8 cellular contexts compared by ENCODE assay signal in genomic region chr11:72741849-72742521, GRCh38. TPM values are rescaled to one million over a fixed set of nuclear protein-coding genes. Genes with fewer than 3 reads are reported as not detected.
DNase-seq lines count a peak whose midpoint lies in the region; ATAC-seq and TF ChIP-seq lines count a peak whose summit lies in the region.

No MANE protein-coding gene starts in this region.

- H3K9me2 ChIP-seq in OCI-LY7 (ENCODE audit: insufficient read depth, low read length): no peaks in the 10 kb centered on the region

- H3K4me3 ChIP-seq in HEK293 (ENCODE audit: low read depth, low read length): no peak overlapping the region
- no peak overlapping the region for H3K4me3 ChIP-seq in OCI-LY7 (ENCODE audit: low read depth, low read length, poor library complexity, severe bottlenecking)
- no peak overlapping the region for H3K4me3 ChIP-seq in fibroblast of villous mesenchyme (ENCODE audit: low read depth, low read length)
- H3K4me3 ChIP-seq in HAP-1: no peak overlapping the region

- H3K27ac Mint-ChIP-seq in progenitor cell of endocrine pancreas: peak overlapping the region; percentile 42

- no peak overlapping the region for H3K4me3 Mint-ChIP-seq in progenitor cell of endocrine pancreas (ENCODE audit: low read depth)

- no peak overlapping the region for H3K27ac ChIP-seq in HEK293 (ENCODE audit: extremely low read depth, low read depth, low read length)
- peak overlapping the region; percentile 63 for H3K27ac ChIP-seq in OCI-LY7 (ENCODE audit: low read depth, low read length, poor library complexity, severe bottlenecking)

- H3K9me3 ChIP-seq in HEK293 (ENCODE audit: control insufficient read depth, insufficient read depth, low read depth, low read length) (no peaks in the 10 kb centered on the region), OCI-LY7 (ENCODE audit: low read length) (no peaks in the 10 kb centered on the region), HAP-1 (no peaks in the 10 kb centered on the region)

- no peak for ATAC-seq in esophagus mucosa

- POLR2A ChIA-PET in HEK293 (lab: Yijun Ruan, JAX) (no interaction called here), OCI-LY7 (lab: Charles Lee) (interaction anchor here (1.5 kb wide), 1 partner anchor 52 kb away, joined by 8 read pairs; the partner anchor contains the start of gene STARD10)

- DNase-seq in OCI-LY7 (ENCODE audit: low spot score): no peak
- peak; percentile 71 for DNase-seq in fibroblast of villous mesenchyme (ENCODE audit: low read depth)
- no peak for DNase-seq in progenitor cell of endocrine pancreas (ENCODE audit: low spot score, unreplicated experiment)
- no peak for DNase-seq in HK-2 (ENCODE audit: unreplicated experiment)
- DNase-seq in HAP-1 (ENCODE audit: low spot score in 2 of 2): no peak
- DNase-seq in DMS53 treated with DMSO at 0.1 percent for 48 hours (lab: John Stamatoyannopoulos, UW; ENCODE audit: unreplicated experiment): no peak

- CTCF ChIA-PET in HEK293 (lab: Yijun Ruan, JAX): no interaction called here
- CTCF ChIA-PET in OCI-LY7 (lab: Charles Lee; ENCODE audit: unreplicated experiment): interaction anchor here (0.6 to 0.9 kb wide), 2 partner anchors 10 to 14 kb away, joined by 3 read pairs; no protein-coding TSS in a partner anchor

- H3K4me1 ChIP-seq in HEK293 (ENCODE audit: control insufficient read depth, insufficient read depth, low read length) (no peaks in the 10 kb centered on the region), OCI-LY7 (ENCODE audit: insufficient read depth, low read length, poor library complexity, severe bottlenecking) (peaks cover 80% of the 10 kb centered on the region), HAP-1 (no peaks in the 10 kb centered on the region)

- H3K27me3 Mint-ChIP-seq in progenitor cell of endocrine pancreas: no peaks in the 10 kb centered on the region

- BruUV-seq in OCI-LY7 (replicated peaks; lab: Mats Ljungman, UMichigan): no TSS peak

- no peak overlapping the region for H2AFZ ChIP-seq in OCI-LY7 (ENCODE audit: low read length)

- H3K79me2 ChIP-seq in OCI-LY7 (ENCODE audit: insufficient read depth, low read depth, low read length): peaks cover 13% of the 10 kb centered on the region; the same call in 1 of the 2 replicates

- H3K36me3 Mint-ChIP-seq in progenitor cell of endocrine pancreas (ENCODE audit: insufficient read depth): peaks cover 8% of the 10 kb centered on the region

- intact Hi-C loops in OCI-LY7 (cut with micrococcal nuclease; ENCODE audit: unreplicated experiment): no loop called here

- in situ Hi-C loops in HAP-1 (cut with MboI; ENCODE audit: low sequenced_read_pairs): no loop called here

- TF ChIP-seq CTCF in HEK293 (tag by site-specific recombination; IDR thresholded peaks at IDR 0.05): no peak
- TF ChIP-seq CTCF in OCI-LY7 (conservative IDR thresholded peaks at IDR 0.05; ENCODE audit: low read length): no peak
- no peak for TF ChIP-seq CTCF in fibroblast of villous mesenchyme (IDR thresholded peaks at IDR 0.05; ENCODE audit: insufficient read depth, low read depth, low read length)
- no peak for TF ChIP-seq CTCF in progenitor cell of endocrine pancreas (IDR thresholded peaks at IDR 0.05; ENCODE audit: unreplicated experiment)

- peaks cover 23% of the 10 kb centered on the region for H3K4me1 Mint-ChIP-seq in progenitor cell of endocrine pancreas (ENCODE audit: low read depth)

- H3K27me3 ChIP-seq in HAP-1 (ENCODE audit: low read depth): no peaks in the 10 kb centered on the region

- no peaks in the 10 kb centered on the region for H3K36me3 ChIP-seq in HEK293 (ENCODE audit: control insufficient read depth in 2 of 2, insufficient read depth in 1 of 2, low read length in 2 of 2)
- H3K36me3 ChIP-seq in OCI-LY7 (ENCODE audit: insufficient read depth, low read length): no peaks in the 10 kb centered on the region; the same call in 1 of the 2 replicates
- no peaks in the 10 kb centered on the region for H3K36me3 ChIP-seq in HAP-1 (replicated peaks)

- no peaks in the 10 kb centered on the region for H4K20me1 ChIP-seq in OCI-LY7 (ENCODE audit: insufficient read depth, low read length)

- peak overlapping the region; percentile 81; the same call in 1 of the 2 replicates for H3K4me2 ChIP-seq in OCI-LY7 (ENCODE audit: low read length)

- no peaks in the 10 kb centered on the region for H3K9me3 Mint-ChIP-seq in progenitor cell of endocrine pancreas (ENCODE audit: low read depth)

TF ChIP-seq in HEK293, 187 proteins besides CTCF, POLR2A, EP300 and RAD21:
- TF ChIP-seq KLF10 (tag by site-specific recombination; IDR thresholded peaks at IDR 0.05) (no peak), HOXD13 (CRISPR knock-in tag; IDR thresholded peaks at IDR 0.05; ENCODE audit: borderline replicate concordance) (no peak), ZNF26 (tag by site-specific recombination; IDR thresholded peaks at IDR 0.05) (no peak), ZSCAN30 (tag by site-specific recombination; IDR thresholded peaks at IDR 0.05) (0 out of 2 replicates have a peak, but pooled peaks have one; percentile 22), ZBTB49 (tag by site-specific recombination; IDR thresholded peaks at IDR 0.05; ENCODE audit: low read depth) (no peak), MZF1 (tag by site-specific recombination; IDR thresholded peaks at IDR 0.05; ENCODE audit: borderline replicate concordance) (no peak), ZNF623 (tag by site-specific recombination; IDR thresholded peaks at IDR 0.05) (no peak), ZNF341 (tag by site-specific recombination; IDR thresholded peaks at IDR 0.05; ENCODE audit: low read depth) (no peak), ZNF677 (tag by site-specific recombination; IDR thresholded peaks at IDR 0.05) (no peak), BCL11B (tag by site-specific recombination; IDR thresholded peaks at IDR 0.05; ENCODE audit: low read depth) (no peak), ZNF747 (tag by site-specific recombination; IDR thresholded peaks at IDR 0.05) (no peak), ZFHX2 (tag by site-specific recombination; conservative IDR thresholded peaks at IDR 0.05) (no peak), ZSCAN4 (tag by site-specific recombination; IDR thresholded peaks at IDR 0.05) (no peak), ZNF571 (tag by site-specific recombination; IDR thresholded peaks at IDR 0.05) (no peak), ZNF561 (tag by site-specific recombination; IDR thresholded peaks at IDR 0.05; ENCODE audit: borderline replicate concordance) (no peak), SP2 (tag by site-specific recombination; IDR thresholded peaks at IDR 0.05) (0 out of 2 replicates have a peak, but pooled peaks have one; percentile 1), SCRT2 (tag by site-specific recombination; IDR thresholded peaks at IDR 0.05) (0 out of 2 replicates have a peak, but pooled peaks have one; percentile 23)
TF ChIP-seq in HEK293: peak in this region for 3.

RNA-seq across cellular contexts. Expression of gene ARAP1, which starts 10.2 kb away (rescaled TPM):
- total RNA-seq in OCI-LY7 (2014; rRNA removed; shearing (Covaris generic)): 61.3 and 65.6 TPM in 2 replicates
- total RNA-seq in OCI-LY7 (2022) (96.9 and 106 TPM in 2 replicates), fibroblast of villous mesenchyme (73.0 and 77.0 TPM in 2 replicates), progenitor cell of endocrine pancreas (83.4 and 86.7 TPM in 2 replicates), esophagus mucosa (31.0 TPM)

RNA-seq across cellular contexts. Expression of gene STARD10, which starts 51.9 kb away (rescaled TPM):
- total RNA-seq in OCI-LY7 (2014; rRNA removed; shearing (Covaris generic)): 8.1 and 12.9 TPM in 2 replicates
- 10.4 and 12.1 TPM in 2 replicates for total RNA-seq in OCI-LY7 (2022)
- 22.5 and 34.5 TPM in 2 replicates for total RNA-seq in fibroblast of villous mesenchyme
- 212 and 220 TPM in 2 replicates for total RNA-seq in progenitor cell of endocrine pancreas
- 68.8 TPM for total RNA-seq in esophagus mucosa
